ENCODE assay signal across 30 cellular contexts in the genomic region with DNA sequence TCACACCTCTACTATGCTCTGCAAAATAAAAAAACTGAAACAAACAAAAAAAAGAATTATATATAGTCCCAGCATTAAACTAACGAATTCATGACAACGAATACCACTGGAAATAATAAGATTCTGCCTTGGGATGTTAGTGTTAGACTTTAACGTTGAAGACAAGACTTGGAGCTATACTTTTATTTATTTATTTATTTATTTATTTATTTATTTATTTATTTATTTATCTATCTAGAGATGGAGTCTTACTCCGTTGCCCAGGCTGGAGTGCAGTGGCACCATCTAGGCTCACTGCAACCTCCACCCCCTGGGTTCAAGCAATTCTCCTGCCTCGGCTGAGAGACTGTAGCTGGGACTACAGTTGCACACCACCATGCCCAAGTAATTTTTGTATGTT. TPM values are rescaled to one million over a fixed set of nuclear protein-coding genes. Genes with fewer than 3 reads are reported as not detected.
A peak's percentile ranks its signal among the peaks of the same experiment; 100 is the strongest.
DNase-seq lines count a peak whose midpoint lies in the region; ATAC-seq, FAIRE-seq and TF ChIP-seq lines count a peak whose summit lies in the region.
"Had no signal": no experiment of that assay in that cellular context is flagged by ENCODE, and none has a peak within 500 bp of the region (broad histone marks: within the 10 kb centered on the region; RNA-seq: fewer than 3 reads in every experiment).

No MANE protein-coding gene starts in this region.

- CTCF ChIA-PET in A549 (lab: Yijun Ruan, JAX): interaction anchor here (0.5 to 1.3 kb wide), 3 partner anchors 8 to 370 kb away, joined by 3 to 4 read pairs (median 3); no protein-coding TSS in a partner anchor
- CTCF ChIA-PET in HEK293 (lab: Yijun Ruan, JAX): no interaction called here

- DNase-seq in A549 (ENCODE audit: low read depth in 1 of 2, low spot score in 1 of 2): no peak
- DNase-seq in activated T-cell treated with anti-CD3 and anti-CD28 coated beads, Interleukin-2, amount 50 U/mL, for 48 hours: no peak
- DNase-seq in erythroblast (lab: John Stamatoyannopoulos, UW): no peak
- DNase-seq: 8988T; ACHN; AML-193; BE2C; C1 segment of cervical spinal cord; Caco-2; Calu3; CD4-positive, alpha-beta memory T cell; CD4-positive, alpha-beta T cell; CD4-positive, CD25-positive, alpha-beta regulatory T cell; CD8-positive, alpha-beta memory T cell; CD8-positive, alpha-beta T cell; COR-L47; DMS 273 treated with DMSO at 0.1 percent for 48 hours; DMS153; DMS53; DMS79; DMS79 treated with DMSO at 0.1 percent for 48 hours; DND-41; EL had no signal

- TF ChIP-seq CTCF in A549 (IDR thresholded peaks at IDR 0.05): no peak
- TF ChIP-seq CTCF in HEK293 (tag by site-specific recombination; IDR thresholded peaks at IDR 0.05): no peak

- H3K27ac ChIP-seq in A549 (no peak overlapping the region), HEK293 (ENCODE audit: extremely low read depth, low read depth, low read length) (no peak overlapping the region)
- H3K27ac ChIP-seq: 22Rv1; BLaER1; BLaER1 treated with 17β-estradiol and CSF1 and Interleukin-3, amounts not matched to agents 10 nM and 100 nM; C4-2B had no signal

- ATAC-seq in A549: no peak
- ATAC-seq: CD8-positive, alpha-beta T cell had no signal

- 54% methylated on average over 5 of the region's 5 CpGs for WGBS in A549 (ENCODE audit: missing lambda C conversion rate)

- H3K9me3 ChIP-seq in A549 (peaks cover 12% of the 10 kb centered on the region; the same call in 2 of the 3 replicates), HEK293 (ENCODE audit: control insufficient read depth, insufficient read depth, low read depth, low read length) (no peaks in the 10 kb centered on the region)
- H3K9me3 ChIP-seq: BE2C had no signal

- POLR2A ChIA-PET in A549 (lab: Yijun Ruan, JAX) (no interaction called here), HEK293 (lab: Yijun Ruan, JAX) (no interaction called here)

- H3K4me1 ChIP-seq in A549 (no peaks in the 10 kb centered on the region), HEK293 (ENCODE audit: control insufficient read depth, insufficient read depth, low read length) (no peaks in the 10 kb centered on the region)
- H3K4me1 ChIP-seq: BE2C; BLaER1; BLaER1 treated with 17β-estradiol and CSF1 and Interleukin-3, amounts not matched to agents 10 nM and 100 nM; Caco-2 had no signal

- TF ChIP-seq POLR2A in A549 (IDR thresholded peaks at IDR 0.05; ENCODE audit: low read length) (no peak), erythroblast (IDR thresholded peaks at IDR 0.05; ENCODE audit: low read length) (no peak)

- no peak overlapping the region for H3K4me2 ChIP-seq in A549
- H3K4me2 ChIP-seq: BLaER1; BLaER1 treated with 17β-estradiol and CSF1 and Interleukin-3, amounts not matched to agents 10 nM and 100 nM had no signal

- H3K36me3 ChIP-seq in HEK293 (ENCODE audit: control insufficient read depth in 2 of 2, insufficient read depth in 1 of 2, low read length in 2 of 2): no peaks in the 10 kb centered on the region
- H3K36me3 ChIP-seq: BE2C; BLaER1; BLaER1 treated with 17β-estradiol and CSF1 and Interleukin-3, amounts not matched to agents 10 nM and 100 nM had no signal

- H3K4me3 ChIP-seq in A549 (no peak overlapping the region), HEK293 (ENCODE audit: low read depth, low read length) (no peak overlapping the region)
- H3K4me3 ChIP-seq: BLaER1; BLaER1 treated with 17β-estradiol and CSF1 and Interleukin-3, amounts not matched to agents 10 nM and 100 nM had no signal

- no peak for FAIRE-seq in A549 (lab: Jason Lieb, UNC)
- FAIRE-seq: A204.1, D721Med had no signal

- TF ChIP-seq RAD21 in A549 (conservative IDR thresholded peaks at IDR 0.05 in 1 of 2, IDR thresholded peaks at IDR 0.05 in 1 of 2): no peak

- no peak for TF ChIP-seq EP300 in A549 (IDR thresholded peaks at IDR 0.05)

TF ChIP-seq in A549, 52 proteins besides CTCF, POLR2A, EP300 and RAD21:
- TF ChIP-seq RNF2 (IDR thresholded peaks at IDR 0.05; ENCODE audit: borderline replicate concordance, low read depth) (no peak), ZC3H11A (IDR thresholded peaks at IDR 0.05) (peak; percentile 80), EHF (CRISPR knock-in tag; IDR thresholded peaks at IDR 0.05) (no peak), GATA3 (IDR thresholded peaks at IDR 0.05; ENCODE audit: borderline replicate concordance) (no peak), HOXA7 (CRISPR knock-in tag; IDR thresholded peaks at IDR 0.05) (no peak)

TF ChIP-seq in HEK293, 187 proteins besides CTCF, POLR2A, EP300 and RAD21 (continues in another document):
- TF ChIP-seq ZNF132 (tag by site-specific recombination; IDR thresholded peaks at IDR 0.05; ENCODE audit: borderline replicate concordance): no peak
- TF ChIP-seq ZNF843 (tag by site-specific recombination; IDR thresholded peaks at IDR 0.05): no peak
- TF ChIP-seq ZNF404 (tag by site-specific recombination; IDR thresholded peaks at IDR 0.05): no peak
- TF ChIP-seq ZSCAN30 (tag by site-specific recombination; IDR thresholded peaks at IDR 0.05): no peak
- TF ChIP-seq, protein P1, sequence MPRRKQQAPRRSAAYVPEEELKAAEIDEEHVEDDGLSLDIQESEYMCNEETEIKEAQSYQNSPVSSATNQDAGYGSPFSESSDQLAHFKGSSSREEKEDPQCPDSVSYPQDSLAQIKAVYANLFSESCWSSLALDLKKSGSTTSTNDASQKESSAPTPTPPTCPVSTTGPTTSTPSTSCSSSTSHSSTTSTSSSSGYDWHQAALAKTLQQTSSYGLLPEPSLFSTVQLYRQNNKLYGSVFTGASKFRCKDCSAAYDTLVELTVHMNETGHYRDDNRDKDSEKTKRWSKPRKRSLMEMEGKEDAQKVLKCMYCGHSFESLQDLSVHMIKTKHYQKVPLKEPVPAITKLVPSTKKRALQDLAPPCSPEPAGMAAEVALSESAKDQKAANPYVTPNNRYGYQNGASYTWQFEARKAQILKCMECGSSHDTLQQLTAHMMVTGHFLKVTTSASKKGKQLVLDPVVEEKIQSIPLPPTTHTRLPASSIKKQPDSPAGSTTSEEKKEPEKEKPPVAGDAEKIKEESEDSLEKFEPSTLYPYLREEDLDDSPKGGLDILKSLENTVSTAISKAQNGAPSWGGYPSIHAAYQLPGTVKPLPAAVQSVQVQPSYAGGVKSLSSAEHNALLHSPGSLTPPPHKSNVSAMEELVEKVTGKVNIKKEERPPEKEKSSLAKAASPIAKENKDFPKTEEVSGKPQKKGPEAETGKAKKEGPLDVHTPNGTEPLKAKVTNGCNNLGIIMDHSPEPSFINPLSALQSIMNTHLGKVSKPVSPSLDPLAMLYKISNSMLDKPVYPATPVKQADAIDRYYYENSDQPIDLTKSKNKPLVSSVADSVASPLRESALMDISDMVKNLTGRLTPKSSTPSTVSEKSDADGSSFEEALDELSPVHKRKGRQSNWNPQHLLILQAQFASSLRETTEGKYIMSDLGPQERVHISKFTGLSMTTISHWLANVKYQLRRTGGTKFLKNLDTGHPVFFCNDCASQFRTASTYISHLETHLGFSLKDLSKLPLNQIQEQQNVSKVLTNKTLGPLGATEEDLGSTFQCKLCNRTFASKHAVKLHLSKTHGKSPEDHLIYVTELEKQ (tag by site-specific recombination; IDR thresholded peaks at IDR 0.05; ENCODE audit: borderline replicate concordance): no peak
- no peak for TF ChIP-seq ZNF791 (tag by site-specific recombination; IDR thresholded peaks at IDR 0.05)
- no peak for TF ChIP-seq ZBTB44 (tag by site-specific recombination; IDR thresholded peaks at IDR 0.05)
- no peak for TF ChIP-seq GFI1B (tag by site-specific recombination; IDR thresholded peaks at IDR 0.05)
- no peak for TF ChIP-seq SCRT1 (tag by site-specific recombination; IDR thresholded peaks at IDR 0.05; ENCODE audit: borderline replicate concordance)
- no peak for TF ChIP-seq KLF9 (tag by site-specific recombination; IDR thresholded peaks at IDR 0.05; ENCODE audit: low read depth)
- TF ChIP-seq FEZF1 (tag by site-specific recombination; IDR thresholded peaks at IDR 0.05): no peak
- peak; percentile 78; the same call in 1 of the 2 replicates for TF ChIP-seq ZNF394 (tag by site-specific recombination; IDR thresholded peaks at IDR 0.05; ENCODE audit: borderline replicate concordance)
- peak; percentile 21; the same call in 1 of the 2 replicates for TF ChIP-seq ZBTB8A (tag by site-specific recombination; IDR thresholded peaks at IDR 0.05)
- peak; percentile 44 for TF ChIP-seq ZNF623 (tag by site-specific recombination; IDR thresholded peaks at IDR 0.05)
- TF ChIP-seq ZNF19 (tag by site-specific recombination; IDR thresholded peaks at IDR 0.05; ENCODE audit: low read depth): no peak
- TF ChIP-seq ZNF510 (tag by site-specific recombination; IDR thresholded peaks at IDR 0.05; ENCODE audit: insufficient replicate concordance): peak; percentile 5
- no peak for TF ChIP-seq ZNF558 (tag by site-specific recombination; IDR thresholded peaks at IDR 0.05)
- TF ChIP-seq ZNF16 (tag by site-specific recombination; IDR thresholded peaks at IDR 0.05; ENCODE audit: low read depth): no peak
- no peak for TF ChIP-seq ZNF768 (tag by site-specific recombination; IDR thresholded peaks at IDR 0.05)
- TF ChIP-seq GLI4 (tag by site-specific recombination; IDR thresholded peaks at IDR 0.05): no peak
- TF ChIP-seq ZNF837 (tag by site-specific recombination; IDR thresholded peaks at IDR 0.05): no peak
- TF ChIP-seq ZBTB21 (tag by site-specific recombination; IDR thresholded peaks at IDR 0.05): no peak
- no peak for TF ChIP-seq MEIS1 (CRISPR knock-in tag; IDR thresholded peaks at IDR 0.05; ENCODE audit: borderline replicate concordance)

RNA-seq across cellular contexts. Expression of gene PAPOLG, which starts 27.2 kb away (rescaled TPM):
- polyA plus RNA-seq in A549 (2011; rRNA removed) (20.9 and 21.8 TPM in 2 replicates), A549 (2017; fragmentation: RNase III; extraction: RNeasy Plus Mini Kit Qiagen cat#74134 plus additional on column Dnase treatment) (7.3 to 7.8 TPM (median 7.7 TPM) in 3 replicates)
- 2.8 and 3.0 TPM in 2 replicates for polyA plus RNA-seq in A549 (2012; cell fraction: cytosol; rRNA removed)
- 2.0 and 4.2 TPM in 2 replicates for polyA plus RNA-seq in A549 (2012; cell fraction: nucleus; rRNA removed)
- polyA minus RNA-seq in A549 (2011; rRNA and poly(A)+ RNA removed): 15.8 and 16.6 TPM in 2 replicates
